14 cellular contexts compared by ENCODE assay signal in the genomic region with DNA sequence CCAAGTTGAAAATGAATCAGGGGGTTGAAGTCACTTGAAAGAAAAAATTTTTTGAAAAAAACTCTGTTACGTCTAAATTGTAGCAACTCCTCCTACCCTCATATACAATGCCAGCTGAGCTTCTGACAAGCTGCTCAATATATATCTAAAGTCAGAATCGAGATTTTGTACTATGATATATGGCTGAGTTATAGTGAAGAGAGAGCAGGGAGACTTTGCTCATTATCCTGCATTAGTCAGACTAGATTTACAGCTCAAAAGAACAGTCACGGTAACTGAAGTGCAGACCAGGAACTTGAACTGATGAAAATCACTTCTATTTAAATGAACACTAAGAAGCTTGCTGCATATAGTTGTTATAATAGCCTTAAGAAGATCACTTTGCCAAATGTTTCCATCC.
DNase-seq lines count a peak whose midpoint lies in the region; ATAC-seq and TF ChIP-seq lines count a peak whose summit lies in the region.
"Had no signal": no experiment of that assay in that cellular context is flagged by ENCODE, and none has a peak within 500 bp of the region (broad histone marks: within the 10 kb centered on the region; RNA-seq: fewer than 3 reads in every experiment).

No MANE protein-coding gene starts in this region.

- no peak overlapping the region for H2AFZ ChIP-seq in GM23248

- WGBS in GM23248 (ENCODE audit: low coverage in 1 of 2, low lambda C conversion rate in 2 of 2, missing lambda C conversion rate in 2 of 2), 2 experiments: 33 to 38% methylated on average over 3 of the region's 3 CpGs

- H3K27me3 Mint-ChIP-seq in WTC11 (ENCODE audit: low read depth): no peaks in the 10 kb centered on the region
- H3K27me3 Mint-ChIP-seq in T-helper 2 cell treated with Interferon-gamma antibody and Interleukin-4, amounts not matched to agents 5 μg/mL and 100 μg/mL, for 36 hours (ENCODE audit: low read depth): peaks cover 2% of the 10 kb centered on the region

- no peaks in the 10 kb centered on the region for H3K36me3 Mint-ChIP-seq in WTC11
- H3K36me3 Mint-ChIP-seq in T-helper 2 cell treated with Interferon-gamma antibody and Interleukin-4, amounts not matched to agents 5 μg/mL and 100 μg/mL, for 36 hours (ENCODE audit: low read depth): no peaks in the 10 kb centered on the region

- H3K4me1 ChIP-seq in GM23248 (ENCODE audit: insufficient read depth) (no peaks in the 10 kb centered on the region), mucosa of descending colon (ENCODE audit: low read depth) (no peaks in the 10 kb centered on the region)

- in situ Hi-C loops in GM23248 (cut with MboI): no loop called here

- no peak overlapping the region for H3K27ac ChIP-seq in GM23248

- H3K4me1 Mint-ChIP-seq in WTC11: peaks cover 30% of the 10 kb centered on the region
- no peaks in the 10 kb centered on the region for H3K4me1 Mint-ChIP-seq in T-helper 2 cell treated with Interferon-gamma antibody and Interleukin-4, amounts not matched to agents 5 μg/mL and 100 μg/mL, for 36 hours (ENCODE audit: low read depth)
- H3K4me1 Mint-ChIP-seq: B cell had no signal

- POLR2A ChIA-PET in WTC11 (lab: Charles Lee): interaction anchor here (0.6 kb wide), 1 partner anchor 12 kb away, joined by 4 read pairs; no protein-coding TSS in a partner anchor

- H3K79me2 ChIP-seq in GM23248 (ENCODE audit: insufficient read depth): no peaks in the 10 kb centered on the region

- H3K4me3 ChIP-seq in GM23248 (no peak overlapping the region), mucosa of descending colon (no peak overlapping the region)

- H4K20me1 ChIP-seq in GM23248 (ENCODE audit: insufficient read depth): no peaks in the 10 kb centered on the region

- CTCF ChIA-PET in WTC11 (lab: Charles Lee): interaction anchor here (0.6 to 1.0 kb wide), 3 partner anchors 10 to 205 kb away, joined by 3 read pairs; no protein-coding TSS in a partner anchor

- peaks cover 15% of the 10 kb centered on the region for H3K27me3 ChIP-seq in GM23248 (replicated peaks; ENCODE audit: insufficient read depth)

- peak overlapping the region; percentile 36; the same call in 1 of the 2 replicates for H3K27ac Mint-ChIP-seq in WTC11
- no peak overlapping the region for H3K27ac Mint-ChIP-seq in T-helper 2 cell treated with Interferon-gamma antibody and Interleukin-4, amounts not matched to agents 5 μg/mL and 100 μg/mL, for 36 hours
- H3K27ac Mint-ChIP-seq: B cell; CD4-positive, alpha-beta T cell had no signal

- no peak overlapping the region for H3K9ac ChIP-seq in GM23248

- DNase-seq in GM23248 (peak; percentile 7), WTC11 (ENCODE audit: low spot score) (no peak), mucosa of descending colon (no peak), superior temporal gyrus (ENCODE audit: extremely low spot score) (peak; percentile 28), GF-D8 (lab: John Stamatoyannopoulos, UW) (no peak)
- DNase-seq in T-helper 2 cell treated with Interferon-gamma antibody and Interleukin-4, amounts not matched to agents 5 μg/mL and 100 μg/mL, for 36 hours (ENCODE audit: low spot score): no peak
- DNase-seq: C1 segment of cervical spinal cord; Calu3; CD4-positive, alpha-beta T cell; DMS79; IMR-90 had no signal

- ATAC-seq in WTC11: no peak
- peak; percentile 78 for ATAC-seq in mucosa of descending colon
- no peak for ATAC-seq in GM18907 (IDR thresholded peaks at IDR 0.05; ENCODE audit: unreplicated experiment)
- ATAC-seq: HCT116 had no signal

- intact Hi-C loops in mucosa of descending colon (cut with DNase I, micrococcal nuclease): no loop called here

- H3K36me3 ChIP-seq in GM23248 (ENCODE audit: low read depth) (no peaks in the 10 kb centered on the region), mucosa of descending colon (ENCODE audit: low read depth) (no peaks in the 10 kb centered on the region)

- no peak overlapping the region for H3K4me3 Mint-ChIP-seq in WTC11
- no peak overlapping the region for H3K4me3 Mint-ChIP-seq in T-helper 2 cell treated with Interferon-gamma antibody and Interleukin-4, amounts not matched to agents 5 μg/mL and 100 μg/mL, for 36 hours
- H3K4me3 Mint-ChIP-seq: B cell; CD4-positive, alpha-beta T cell had no signal

- H3K9me3 ChIP-seq in GM23248 (ENCODE audit: low read depth): no peaks in the 10 kb centered on the region
- no peaks in the 10 kb centered on the region for H3K9me3 ChIP-seq in mucosa of descending colon

- H3K9me3 Mint-ChIP-seq in WTC11: 0 out of 2 replicates have a peak, but pooled peaks cover 5% of the 10 kb centered on the region
- H3K9me3 Mint-ChIP-seq in T-helper 2 cell treated with Interferon-gamma antibody and Interleukin-4, amounts not matched to agents 5 μg/mL and 100 μg/mL, for 36 hours: no peaks in the 10 kb centered on the region

- no peaks in the 10 kb centered on the region for H3K9me2 ChIP-seq in GM23248 (ENCODE audit: insufficient read depth)

- H3K4me2 ChIP-seq in GM23248 (ENCODE audit: unreplicated experiment): no peak overlapping the region

- H3F3A ChIP-seq in GM23248 (ENCODE audit: insufficient read depth): no peaks in the 10 kb centered on the region

- TF ChIP-seq CTCF in WTC11 (IDR thresholded peaks at IDR 0.05) (no peak), mucosa of descending colon (IDR thresholded peaks at IDR 0.05) (no peak)

TF ChIP-seq in WTC11, 78 proteins besides CTCF, POLR2A, EP300 and RAD21 (continues in another document):
- no peak for TF ChIP-seq NR1H2 (CRISPR knock-in tag; IDR thresholded peaks at IDR 0.05)
- TF ChIP-seq, protein P1, sequence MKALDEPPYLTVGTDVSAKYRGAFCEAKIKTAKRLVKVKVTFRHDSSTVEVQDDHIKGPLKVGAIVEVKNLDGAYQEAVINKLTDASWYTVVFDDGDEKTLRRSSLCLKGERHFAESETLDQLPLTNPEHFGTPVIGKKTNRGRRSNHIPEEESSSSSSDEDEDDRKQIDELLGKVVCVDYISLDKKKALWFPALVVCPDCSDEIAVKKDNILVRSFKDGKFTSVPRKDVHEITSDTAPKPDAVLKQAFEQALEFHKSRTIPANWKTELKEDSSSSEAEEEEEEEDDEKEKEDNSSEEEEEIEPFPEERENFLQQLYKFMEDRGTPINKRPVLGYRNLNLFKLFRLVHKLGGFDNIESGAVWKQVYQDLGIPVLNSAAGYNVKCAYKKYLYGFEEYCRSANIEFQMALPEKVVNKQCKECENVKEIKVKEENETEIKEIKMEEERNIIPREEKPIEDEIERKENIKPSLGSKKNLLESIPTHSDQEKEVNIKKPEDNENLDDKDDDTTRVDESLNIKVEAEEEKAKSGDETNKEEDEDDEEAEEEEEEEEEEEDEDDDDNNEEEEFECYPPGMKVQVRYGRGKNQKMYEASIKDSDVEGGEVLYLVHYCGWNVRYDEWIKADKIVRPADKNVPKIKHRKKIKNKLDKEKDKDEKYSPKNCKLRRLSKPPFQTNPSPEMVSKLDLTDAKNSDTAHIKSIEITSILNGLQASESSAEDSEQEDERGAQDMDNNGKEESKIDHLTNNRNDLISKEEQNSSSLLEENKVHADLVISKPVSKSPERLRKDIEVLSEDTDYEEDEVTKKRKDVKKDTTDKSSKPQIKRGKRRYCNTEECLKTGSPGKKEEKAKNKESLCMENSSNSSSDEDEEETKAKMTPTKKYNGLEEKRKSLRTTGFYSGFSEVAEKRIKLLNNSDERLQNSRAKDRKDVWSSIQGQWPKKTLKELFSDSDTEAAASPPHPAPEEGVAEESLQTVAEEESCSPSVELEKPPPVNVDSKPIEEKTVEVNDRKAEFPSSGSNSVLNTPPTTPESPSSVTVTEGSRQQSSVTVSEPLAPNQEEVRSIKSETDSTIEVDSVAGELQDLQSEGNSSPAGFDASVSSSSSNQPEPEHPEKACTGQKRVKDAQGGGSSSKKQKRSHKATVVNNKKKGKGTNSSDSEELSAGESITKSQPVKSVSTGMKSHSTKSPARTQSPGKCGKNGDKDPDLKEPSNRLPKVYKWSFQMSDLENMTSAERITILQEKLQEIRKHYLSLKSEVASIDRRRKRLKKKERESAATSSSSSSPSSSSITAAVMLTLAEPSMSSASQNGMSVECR (CRISPR knock-in tag; IDR thresholded peaks at IDR 0.05; ENCODE audit: borderline replicate concordance): no peak
- TF ChIP-seq, protein P2, sequence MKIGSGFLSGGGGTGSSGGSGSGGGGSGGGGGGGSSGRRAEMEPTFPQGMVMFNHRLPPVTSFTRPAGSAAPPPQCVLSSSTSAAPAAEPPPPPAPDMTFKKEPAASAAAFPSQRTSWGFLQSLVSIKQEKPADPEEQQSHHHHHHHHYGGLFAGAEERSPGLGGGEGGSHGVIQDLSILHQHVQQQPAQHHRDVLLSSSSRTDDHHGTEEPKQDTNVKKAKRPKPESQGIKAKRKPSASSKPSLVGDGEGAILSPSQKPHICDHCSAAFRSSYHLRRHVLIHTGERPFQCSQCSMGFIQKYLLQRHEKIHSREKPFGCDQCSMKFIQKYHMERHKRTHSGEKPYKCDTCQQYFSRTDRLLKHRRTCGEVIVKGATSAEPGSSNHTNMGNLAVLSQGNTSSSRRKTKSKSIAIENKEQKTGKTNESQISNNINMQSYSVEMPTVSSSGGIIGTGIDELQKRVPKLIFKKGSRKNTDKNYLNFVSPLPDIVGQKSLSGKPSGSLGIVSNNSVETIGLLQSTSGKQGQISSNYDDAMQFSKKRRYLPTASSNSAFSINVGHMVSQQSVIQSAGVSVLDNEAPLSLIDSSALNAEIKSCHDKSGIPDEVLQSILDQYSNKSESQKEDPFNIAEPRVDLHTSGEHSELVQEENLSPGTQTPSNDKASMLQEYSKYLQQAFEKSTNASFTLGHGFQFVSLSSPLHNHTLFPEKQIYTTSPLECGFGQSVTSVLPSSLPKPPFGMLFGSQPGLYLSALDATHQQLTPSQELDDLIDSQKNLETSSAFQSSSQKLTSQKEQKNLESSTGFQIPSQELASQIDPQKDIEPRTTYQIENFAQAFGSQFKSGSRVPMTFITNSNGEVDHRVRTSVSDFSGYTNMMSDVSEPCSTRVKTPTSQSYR (CRISPR knock-in tag; IDR thresholded peaks at IDR 0.05): no peak
- TF ChIP-seq ZNF671 (CRISPR knock-in tag; IDR thresholded peaks at IDR 0.05): no peak
- no peak for TF ChIP-seq ZNF317 (CRISPR knock-in tag; IDR thresholded peaks at IDR 0.05; ENCODE audit: borderline replicate concordance, low read depth)
- no peak for TF ChIP-seq NFE2L1 (CRISPR knock-in tag; IDR thresholded peaks at IDR 0.05)
- no peak for TF ChIP-seq CREM (CRISPR knock-in tag; IDR thresholded peaks at IDR 0.05)
- TF ChIP-seq KAT7 (CRISPR knock-in tag; IDR thresholded peaks at IDR 0.05; ENCODE audit: borderline replicate concordance): no peak
- no peak for TF ChIP-seq ZNF416 (CRISPR knock-in tag; IDR thresholded peaks at IDR 0.05)
- TF ChIP-seq HMGA2 (CRISPR knock-in tag; IDR thresholded peaks at IDR 0.05): no peak
- no peak for TF ChIP-seq ELF4 (CRISPR knock-in tag; IDR thresholded peaks at IDR 0.05; ENCODE audit: low read depth)

Comparison
In these comparisons a context has a peak if more than half of its experiments do, and no peak if none do; other contexts are left out.
1. DNase-seq: peak in GM23248 (single experiment) and superior temporal gyrus (single experiment); none in WTC11 (single experiment), mucosa of descending colon (0 of 3), GF-D8 (single experiment) and T-helper 2 cell treated with Interferon-gamma antibody and Interleukin-4, amounts not matched to agents 5 μg/mL and 100 μg/mL, for 36 hours (single experiment).